15 cellular contexts compared by ENCODE assay signal in genomic region chr2:37588316-37588777, GRCh38.
A peak's percentile ranks its signal among the peaks of the same experiment; 100 is the strongest.
DNase-seq lines count a peak whose midpoint lies in the region; ATAC-seq, FAIRE-seq and TF ChIP-seq lines count a peak whose summit lies in the region.
"Had no signal": no experiment of that assay in that cellular context is flagged by ENCODE, and none has a peak within 500 bp of the region (broad histone marks: within the 10 kb centered on the region; RNA-seq: fewer than 3 reads in every experiment).

No MANE protein-coding gene starts in this region.

- DNase-seq in NCI-H748 (lab: John Stamatoyannopoulos, UW; ENCODE audit: unreplicated experiment): peak; percentile 25
- DNase-seq in NCI-H748 treated with DMSO at 0.1 percent for 48 hours (lab: John Stamatoyannopoulos, UW): no peak
- peak; percentile 87 for DNase-seq in NCI-H2171 (lab: John Stamatoyannopoulos, UW)
- DNase-seq in bronchial epithelial cell (ENCODE audit: low read depth): peak; percentile 88
- DNase-seq in renal cortical epithelial cell (ENCODE audit: low read depth): peak; percentile 83
- no peak for DNase-seq in HEK293T (ENCODE audit: extremely low spot score)
- no peak for DNase-seq in naive thymus-derived CD4-positive, alpha-beta T cell
- DNase-seq in DMS79 treated with DMSO at 0.1 percent for 48 hours (lab: John Stamatoyannopoulos, UW): no peak
- DNase-seq: activated naive CD4-positive, alpha-beta T cell treated with anti-CD3 and anti-CD28 coated beads, Interleukin-2, amount 10 ng/mL, durations not matched to agents 7 days and 5 days; effector CD8-positive, alpha-beta T cell; stimulated activated CD4-positive, alpha-beta T cell treated with anti-CD3 and anti-CD28 coated beads, Interleukin-4, amount 100 ng/mL, for 1 hour had no signal

- no peaks in the 10 kb centered on the region for H3K9me3 ChIP-seq in naive thymus-derived CD4-positive, alpha-beta T cell (ENCODE audit: control insufficient read depth in 2 of 3, low read length in 3 of 3)
- H3K9me3 ChIP-seq: thoracic aorta had no signal

- POLR2A ChIA-PET in HEK293T (lab: Yijun Ruan, JAX): no interaction called here
- POLR2A ChIA-PET in naive thymus-derived CD4-positive, alpha-beta T cell (lab: Charles Lee): interaction anchor here (1.0 to 1.9 kb wide), 2 partner anchors 11 to 82 kb away, joined by 5 to 6 read pairs; partner anchors contain the start of gene CDC42EP3

- no peak for TF ChIP-seq CTCF in bronchial epithelial cell (IDR thresholded peaks at IDR 0.05; ENCODE audit: insufficient read depth, low read length, severe bottlenecking)

- no peaks in the 10 kb centered on the region for H3K27me3 Mint-ChIP-seq in naive thymus-derived CD4-positive, alpha-beta T cell
- H3K27me3 Mint-ChIP-seq: activated naive CD4-positive, alpha-beta T cell treated with anti-CD3 and anti-CD28 coated beads, Interleukin-2, amount 10 ng/mL, durations not matched to agents 7 days and 5 days had no signal

- intact Hi-C loops in naive thymus-derived CD4-positive, alpha-beta T cell (cut with micrococcal nuclease): loop anchor here (5.0 kb wide), 3 partner anchors 34 to 124 kb away; no protein-coding TSS in a partner anchor

- H3K4me3 Mint-ChIP-seq in naive thymus-derived CD4-positive, alpha-beta T cell: no peak overlapping the region
- H3K4me3 Mint-ChIP-seq: activated naive CD4-positive, alpha-beta T cell treated with anti-CD3 and anti-CD28 coated beads, Interleukin-2, amount 10 ng/mL, durations not matched to agents 7 days and 5 days; neural progenitor cell had no signal

- H3K27ac ChIP-seq in naive thymus-derived CD4-positive, alpha-beta T cell (ENCODE audit: low read depth, low read length): no peak overlapping the region
- H3K27ac ChIP-seq: neural progenitor cell, thoracic aorta had no signal

- no peak for ATAC-seq in naive thymus-derived CD4-positive, alpha-beta T cell

- H3K36me3 Mint-ChIP-seq in naive thymus-derived CD4-positive, alpha-beta T cell: peaks cover 0 to 4% (median 0%) of the 10 kb centered on the region in 5 donors
- H3K36me3 Mint-ChIP-seq: activated naive CD4-positive, alpha-beta T cell treated with anti-CD3 and anti-CD28 coated beads, Interleukin-2, amount 10 ng/mL, durations not matched to agents 7 days and 5 days; neural progenitor cell had no signal

- peaks cover 36 to 70% (median 46%) of the 10 kb centered on the region in 7 donors for H3K4me1 Mint-ChIP-seq in naive thymus-derived CD4-positive, alpha-beta T cell

- no peak for FAIRE-seq in bronchial epithelial cell (lab: Jason Lieb, UNC)
- FAIRE-seq: GM19239, TTC549 had no signal

- no peak overlapping the region for H3K4me3 ChIP-seq in bronchial epithelial cell (ENCODE audit: low read depth, low read length)
- H3K4me3 ChIP-seq in naive thymus-derived CD4-positive, alpha-beta T cell (ENCODE audit: low read length): no peak overlapping the region
- H3K4me3 ChIP-seq: neural progenitor cell, thoracic aorta had no signal

- peaks cover 28 to 63% of the 10 kb centered on the region in 2 donors for H3K4me1 ChIP-seq in naive thymus-derived CD4-positive, alpha-beta T cell (ENCODE audit: control insufficient read depth in 2 of 2, insufficient read depth in 2 of 2, low read length in 2 of 2)

- no peaks in the 10 kb centered on the region for H3K36me3 ChIP-seq in bronchial epithelial cell (ENCODE audit: control insufficient read depth, insufficient read depth, low read length)
- H3K36me3 ChIP-seq in naive thymus-derived CD4-positive, alpha-beta T cell (ENCODE audit: control insufficient read depth in 2 of 3, insufficient read depth in 3 of 3, low read length in 3 of 3): no peaks in the 10 kb centered on the region
- H3K36me3 ChIP-seq: neural progenitor cell, thoracic aorta had no signal

- CTCF ChIA-PET in HEK293T (lab: Yijun Ruan, JAX): no interaction called here
- CTCF ChIA-PET in naive thymus-derived CD4-positive, alpha-beta T cell (lab: Charles Lee): no interaction called here

- H3K27ac Mint-ChIP-seq in naive thymus-derived CD4-positive, alpha-beta T cell: no peak overlapping the region
- H3K27ac Mint-ChIP-seq: activated naive CD4-positive, alpha-beta T cell treated with anti-CD3 and anti-CD28 coated beads, Interleukin-2, amount 10 ng/mL, durations not matched to agents 7 days and 5 days; neural progenitor cell had no signal

- H3K9me3 Mint-ChIP-seq in naive thymus-derived CD4-positive, alpha-beta T cell: no peaks in the 10 kb centered on the region
- H3K9me3 Mint-ChIP-seq: activated naive CD4-positive, alpha-beta T cell treated with anti-CD3 and anti-CD28 coated beads, Interleukin-2, amount 10 ng/mL, durations not matched to agents 7 days and 5 days had no signal

- H3K27me3 ChIP-seq in bronchial epithelial cell (ENCODE audit: control insufficient read depth, insufficient read depth, low read length): no peaks in the 10 kb centered on the region
- H3K27me3 ChIP-seq in naive thymus-derived CD4-positive, alpha-beta T cell (ENCODE audit: control insufficient read depth in 2 of 2, insufficient read depth in 2 of 2, low read length in 2 of 2): no peaks in the 10 kb centered on the region
- H3K27me3 ChIP-seq: neural progenitor cell had no signal

TF ChIP-seq in HEK293T, 16 proteins besides CTCF, POLR2A, EP300 and RAD21:
- TF ChIP-seq FOXA1 (IDR thresholded peaks at IDR 0.05): no peak
- no peak for TF ChIP-seq SUZ12 (IDR thresholded peaks at IDR 0.05)
- no peak for TF ChIP-seq HDGF (IDR thresholded peaks at IDR 0.05; ENCODE audit: borderline replicate concordance)
- no peak for TF ChIP-seq ELF4 (IDR thresholded peaks at IDR 0.05)
- TF ChIP-seq LEF1 (IDR thresholded peaks at IDR 0.05; ENCODE audit: borderline replicate concordance): no peak
- no peak for TF ChIP-seq FOXK2 (IDR thresholded peaks at IDR 0.05)
- TF ChIP-seq BHLHE40 (IDR thresholded peaks at IDR 0.05; ENCODE audit: borderline replicate concordance): no peak
- no peak for TF ChIP-seq CTBP1 (IDR thresholded peaks at IDR 0.05; ENCODE audit: borderline replicate concordance)

Comparison
In these comparisons a context has a peak if more than half of its experiments do, and no peak if none do; other contexts are left out.
1. DNase-seq: peak in NCI-H748 (single experiment), NCI-H2171 (single experiment), bronchial epithelial cell (single experiment) and renal cortical epithelial cell (single experiment); none in NCI-H748 treated with DMSO at 0.1 percent for 48 hours (single experiment), HEK293T (single experiment), naive thymus-derived CD4-positive, alpha-beta T cell (0 of 9) and DMS79 treated with DMSO at 0.1 percent for 48 hours (single experiment).